Comparison of ENCODE assay signal across 10 cellular contexts in the genomic region with DNA sequence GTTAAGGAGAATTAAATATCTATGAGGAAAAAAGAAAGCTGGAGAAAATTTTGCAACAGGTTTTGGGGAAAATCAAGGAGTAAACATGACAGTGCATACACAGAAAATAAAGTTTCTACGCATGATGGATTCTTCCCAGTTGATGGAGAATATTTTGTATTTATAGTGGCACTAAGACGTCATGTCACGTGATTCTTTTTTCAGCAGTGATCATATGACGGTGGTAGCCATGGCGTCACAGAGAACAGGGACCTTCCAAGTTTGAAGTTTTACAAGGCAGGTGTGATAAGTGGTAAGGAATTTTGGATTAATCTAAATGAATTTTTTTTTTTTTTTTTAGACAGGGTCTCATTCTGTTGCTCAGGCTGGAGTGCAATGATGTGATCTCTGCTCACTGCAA. TPM values are rescaled to one million over a fixed set of nuclear protein-coding genes. Genes with fewer than 3 reads are reported as not detected.
"Had no signal": no experiment of that assay in that cellular context is flagged by ENCODE, and none has a peak within 500 bp of the region (broad histone marks: within the 10 kb centered on the region; RNA-seq: fewer than 3 reads in every experiment).

No MANE protein-coding gene starts in this region.

- H3K4me2 ChIP-seq: KMS-11 had no signal

- H3K9ac ChIP-seq: KMS-11 had no signal

- DNase-seq: IMR-90, Karpas-422, KBM-7, KG1 had no signal

- H3K27ac ChIP-seq: HL-60, KMS-11 had no signal

- FAIRE-seq: HTR-8/SVneo had no signal

RNA-seq across cellular contexts. Expression of a gene that starts 8.5 kb away (rescaled TPM):
- total RNA-seq: HT-29, HT1080, IMR-90 had no signal
- polyA plus RNA-seq: IgD-negative memory B cell, IMR-90 had no signal
